ENCODE assay signal across 13 cellular contexts in genomic region chr17:64178011-64178825, GRCh38. TPM values are rescaled to one million over a fixed set of nuclear protein-coding genes. Genes with fewer than 3 reads are reported as not detected.
DNase-seq lines count a peak whose midpoint lies in the region; TF ChIP-seq lines count a peak whose summit lies in the region.
"Had no signal": no experiment of that assay in that cellular context is flagged by ENCODE, and none has a peak within 500 bp of the region (broad histone marks: within the 10 kb centered on the region; RNA-seq: fewer than 3 reads in every experiment).

No MANE protein-coding gene starts in this region.

- no peaks in the 10 kb centered on the region for H3K9me3 Mint-ChIP-seq in progenitor cell of endocrine pancreas (ENCODE audit: low read depth)

- no peaks in the 10 kb centered on the region for H3K27me3 ChIP-seq in suprapubic skin

- H3K9me3 ChIP-seq in suprapubic skin: no peaks in the 10 kb centered on the region
- H3K9me3 ChIP-seq: prostate gland had no signal

- peaks cover 3% of the 10 kb centered on the region for H3K4me1 ChIP-seq in suprapubic skin
- H3K4me1 ChIP-seq: prostate gland had no signal

- H3K4me3 Mint-ChIP-seq in progenitor cell of endocrine pancreas (ENCODE audit: low read depth): peak overlapping the region; percentile 20
- H3K4me3 Mint-ChIP-seq: activated CD4-positive, alpha-beta memory T cell treated with anti-CD3 and anti-CD28 coated beads, Interleukin-2, amount 10 ng/mL, durations not matched to agents 7 days and 5 days had no signal

- peaks cover 12% of the 10 kb centered on the region for H3K36me3 Mint-ChIP-seq in progenitor cell of endocrine pancreas (ENCODE audit: insufficient read depth)

- TF ChIP-seq POLR2A in suprapubic skin (IDR thresholded peaks at IDR 0.05): no peak

- TF ChIP-seq CTCF in fibroblast of villous mesenchyme (IDR thresholded peaks at IDR 0.05; ENCODE audit: insufficient read depth, low read depth, low read length): no peak
- TF ChIP-seq CTCF in progenitor cell of endocrine pancreas (IDR thresholded peaks at IDR 0.05; ENCODE audit: unreplicated experiment): no peak
- no peak for TF ChIP-seq CTCF in suprapubic skin (IDR thresholded peaks at IDR 0.05)

- no peak overlapping the region for H3K4me3 ChIP-seq in fibroblast of villous mesenchyme (ENCODE audit: low read depth, low read length)
- H3K4me3 ChIP-seq in suprapubic skin: no peak overlapping the region
- H3K4me3 ChIP-seq: prostate gland had no signal

- H3K4me1 Mint-ChIP-seq in progenitor cell of endocrine pancreas (ENCODE audit: low read depth): peaks cover 20% of the 10 kb centered on the region
- H3K4me1 Mint-ChIP-seq: activated CD4-positive, alpha-beta memory T cell treated with anti-CD3 and anti-CD28 coated beads, Interleukin-2, amount 10 ng/mL, durations not matched to agents 7 days and 5 days had no signal

- no peaks in the 10 kb centered on the region for H3K27me3 Mint-ChIP-seq in progenitor cell of endocrine pancreas
- H3K27me3 Mint-ChIP-seq: activated CD4-positive, alpha-beta memory T cell treated with anti-CD3 and anti-CD28 coated beads, Interleukin-2, amount 10 ng/mL, durations not matched to agents 7 days and 5 days had no signal

- H3K27ac ChIP-seq in suprapubic skin: no peak overlapping the region
- H3K27ac ChIP-seq: prostate gland had no signal

- TF ChIP-seq EP300 in suprapubic skin (IDR thresholded peaks at IDR 0.05): no peak

- peak; percentile 63 for DNase-seq in DMS 273 (lab: John Stamatoyannopoulos, UW; ENCODE audit: unreplicated experiment)
- peak; percentile 86 for DNase-seq in RPMI7951 (ENCODE audit: low read depth)
- peak; percentile 93 for DNase-seq in fibroblast of villous mesenchyme (ENCODE audit: low read depth)
- no peak for DNase-seq in progenitor cell of endocrine pancreas (ENCODE audit: low spot score, unreplicated experiment)
- DNase-seq in dedifferentiated amniotic fluid mesenchymal stem cell (ENCODE audit: extremely low spot score): no peak
- no peak for DNase-seq in suprapubic skin (ENCODE audit: low spot score in 2 of 2)
- no peak for DNase-seq in nucleus accumbens (lab: John Stamatoyannopoulos, UW)
- no peak for DNase-seq in Ammon's horn (ENCODE audit: low spot score)
- DNase-seq: activated CD4-positive, alpha-beta memory T cell treated with anti-CD3 and anti-CD28 coated beads, Interleukin-2, amount 10 ng/mL, durations not matched to agents 7 days and 5 days; NCI-H1694 treated with DMSO at 0.1 percent for 48 hours; NCI-H446 treated with DMSO at 0.1 percent for 48 hours; OCI-M1 had no signal

- peak overlapping the region; percentile 86 for H3K27ac Mint-ChIP-seq in progenitor cell of endocrine pancreas
- H3K27ac Mint-ChIP-seq: activated CD4-positive, alpha-beta memory T cell treated with anti-CD3 and anti-CD28 coated beads, Interleukin-2, amount 10 ng/mL, durations not matched to agents 7 days and 5 days had no signal

- H3K36me3 ChIP-seq in suprapubic skin: peaks cover 13% of the 10 kb centered on the region
- H3K36me3 ChIP-seq: prostate gland had no signal

- 82% methylated on average over 9 of the region's 9 CpGs for WGBS in suprapubic skin

RNA-seq across cellular contexts. Expression of gene ERN1, which starts 48.3 kb away (rescaled TPM):
- total RNA-seq in RPMI7951 (2014; rRNA removed; shearing (Covaris generic)): 3.4 and 6.0 TPM in 2 replicates
- total RNA-seq in fibroblast of villous mesenchyme (13.5 and 14.7 TPM in 2 replicates), progenitor cell of endocrine pancreas (39.4 and 43.1 TPM in 2 replicates), suprapubic skin (10 to 100 TPM; 21.2 to 41.1 (median 35.1) TPM)

Comparison
In these comparisons a context has a peak if more than half of its experiments do, and no peak if none do; other contexts are left out.
1. DNase-seq: peak in DMS 273 (single experiment), RPMI7951 (single experiment) and fibroblast of villous mesenchyme (single experiment); none in progenitor cell of endocrine pancreas (single experiment), dedifferentiated amniotic fluid mesenchymal stem cell (single experiment), suprapubic skin (0 of 2), nucleus accumbens (0 of 56) and Ammon's horn (single experiment).